In the genomic region with DNA sequence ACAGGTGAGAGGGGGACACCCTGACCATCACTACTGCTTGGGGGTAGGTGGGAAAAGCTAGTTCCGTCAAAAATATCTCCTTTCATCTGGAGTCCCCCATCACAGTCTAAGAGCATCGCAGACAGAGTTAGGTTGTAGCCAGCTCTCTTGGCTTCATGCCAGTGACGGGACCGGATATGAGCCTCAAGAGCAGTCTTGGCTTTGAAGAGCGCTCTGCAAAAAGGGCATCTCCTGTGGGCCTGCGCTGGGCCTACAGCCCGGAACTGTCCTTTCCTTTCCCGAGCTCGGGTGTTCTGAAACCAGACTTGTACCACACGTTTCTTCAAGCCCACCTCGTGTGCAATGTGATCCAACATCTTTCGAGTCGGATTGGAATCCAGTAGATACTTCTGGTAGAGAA, we compare ENCODE assay signal across 24 cellular contexts.
"Had no signal": no experiment of that assay in that cellular context is flagged by ENCODE, and none has a peak within 500 bp of the region (broad histone marks: within the 10 kb centered on the region; RNA-seq: fewer than 3 reads in every experiment).

No MANE protein-coding gene starts in this region.

- H3K4me1 ChIP-seq: foreskin keratinocyte, lower lobe of right lung, parathyroid adenoma had no signal

- H3K9me3 ChIP-seq: heart right ventricle, left ventricle myocardium inferior, lower lobe of right lung, neutrophil, sigmoid colon, stomach, thyroid gland, vagina had no signal

- H3K36me3 ChIP-seq: neutrophil had no signal

- H3K4me3 ChIP-seq: dorsolateral prefrontal cortex, heart right ventricle, left ventricle myocardium inferior, lower lobe of right lung, sigmoid colon, stomach, thyroid gland, vagina had no signal

- ATAC-seq: esophagus mucosa; foreskin keratinocyte; left colon; lower lobe of right lung; naive thymus-derived CD8-positive, alpha-beta T cell; stimulated activated effector memory CD8-positive, alpha-beta T cell treated with anti-CD3 and anti-CD28 coated beads, Interleukin-12 subunit alpha, Interleukin-12 subunit beta, amount 100 ng/mL, for 72 hours had no signal

- H3K27ac ChIP-seq: dorsolateral prefrontal cortex, epithelial cell of prostate, foreskin keratinocyte, heart right ventricle, left ventricle myocardium inferior, lower lobe of right lung, neutrophil, parathyroid adenoma, sigmoid colon, stomach, thyroid gland, vagina had no signal

- H3K27me3 ChIP-seq: dorsolateral prefrontal cortex, foreskin keratinocyte, heart right ventricle, neutrophil, sigmoid colon, stomach, thyroid gland, vagina had no signal

- DNase-seq: dorsolateral prefrontal cortex; effector CD4-positive, alpha-beta T cell; foreskin keratinocyte; glutamatergic neuron; hippocampal formation; left colon; left ventricle myocardium inferior; lower lobe of right lung; naive thymus-derived CD8-positive, alpha-beta T cell; nephron progenitor cell; sigmoid colon; stimulated activated CD4-positive, alpha-beta T cell treated with anti-CD3 and anti-CD28 coated beads, Interleukin-2, amount 100 ng/mL, for 24 hours; stimulated activated CD4-positive, alpha-beta T cell treated with anti-CD3 and anti-CD28 coated beads, Interleukin-4, amount 100 ng/mL, for 24 hours; stimulated activated naive CD4-positive, alpha-beta T cell treated with Interleukin-2 at 50 U/mL for 16 hours; stomach; thyroid gland; trophoblast cell had no signal
